In the genomic region with DNA sequence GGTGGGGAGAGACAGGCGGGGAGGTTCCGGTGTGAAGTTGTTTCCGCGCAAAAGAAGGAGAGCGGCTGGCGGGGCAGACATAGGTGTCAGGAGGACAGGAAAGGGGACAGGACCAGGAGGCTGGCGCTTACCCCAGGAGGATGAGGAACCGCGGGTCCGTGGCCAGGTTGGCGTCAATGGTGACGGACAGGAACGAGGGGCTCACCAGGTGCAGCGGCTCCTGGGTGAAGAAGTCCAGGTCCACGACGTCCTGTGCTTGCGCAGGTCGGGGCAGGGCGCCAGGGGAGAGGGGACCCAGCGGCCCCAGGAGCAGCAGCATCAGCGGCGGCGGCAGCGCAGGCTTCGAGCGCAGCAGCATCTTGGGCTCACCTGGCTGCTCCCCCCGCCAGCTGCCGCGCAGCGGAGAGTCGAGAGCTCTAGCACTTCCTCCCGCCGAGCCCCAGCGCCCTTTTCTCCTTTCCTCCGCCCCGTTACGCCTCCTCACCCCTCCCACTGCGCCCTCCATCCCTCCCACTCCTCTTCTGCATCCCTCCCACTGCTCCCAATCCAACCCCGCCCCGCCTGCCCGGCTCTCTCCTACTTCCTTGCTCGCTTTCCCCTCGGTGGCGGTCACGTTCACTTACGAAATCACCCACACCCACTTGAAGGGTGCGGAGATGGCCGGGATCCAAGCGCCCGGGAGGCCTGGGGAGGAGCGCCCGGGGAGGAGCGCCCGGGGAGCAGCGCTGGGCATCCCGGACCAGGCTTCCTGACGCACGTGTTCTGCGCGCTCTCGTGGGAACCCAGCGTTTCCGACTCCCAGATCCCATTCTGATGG, we compare ENCODE assay signal across 8 cellular contexts. TPM values are rescaled to one million over a fixed set of nuclear protein-coding genes. Genes with fewer than 3 reads are reported as not detected.
DNase-seq lines count a peak whose midpoint lies in the region; ATAC-seq and TF ChIP-seq lines count a peak whose summit lies in the region.

TSS of gene HPSE (minus strand) at position 424 of the 817 bp plus-strand sequence. CDS start at position 358, 66 bp downstream.

- DNase-seq in GM10266 (ENCODE audit: extremely low spot score) (peak; percentile 40), NCI-H1436 (lab: John Stamatoyannopoulos, UW) (peak; percentile 81), T-helper 2 cell (peak; percentile 39 to 80 (median 63)), astrocyte of the cerebellum (ENCODE audit: low read depth) (no peak)

- no peak for TF ChIP-seq CTCF in GM10266 (IDR thresholded peaks at IDR 0.05; ENCODE audit: control insufficient read depth, insufficient read depth, low read depth, missing control alignments)
- no peak for TF ChIP-seq CTCF in astrocyte of the cerebellum (IDR thresholded peaks at IDR 0.05; ENCODE audit: low read depth, low read length, missing control alignments)

- ATAC-seq in HG02678 (IDR thresholded peaks at IDR 0.05; ENCODE audit: unreplicated experiment) (peak; percentile 94), GM18520 (IDR thresholded peaks at IDR 0.05; ENCODE audit: unreplicated experiment) (no peak)

- H3K9me3 ChIP-seq in iPS-15b (ENCODE audit: control insufficient read depth, insufficient read depth, low read length): no peaks in the 10 kb centered on the region
- no peaks in the 10 kb centered on the region for H3K9me3 ChIP-seq in skeletal muscle satellite cell (replicated peaks; ENCODE audit: low read length)

- H3K27me3 ChIP-seq in iPS-15b (ENCODE audit: control insufficient read depth, insufficient read depth, low read length): peaks cover 47% of the 10 kb centered on the region
- H3K27me3 ChIP-seq in skeletal muscle satellite cell (ENCODE audit: control insufficient read depth, insufficient read depth, low read length): peaks cover 8% of the 10 kb centered on the region

- H3K4me2 ChIP-seq in skeletal muscle satellite cell (ENCODE audit: low read length): peak within 1 kb of the TSS; percentile 95

- H3K9ac ChIP-seq in iPS-15b (ENCODE audit: low read depth, low read length) (no peak within 1 kb of the TSS), skeletal muscle satellite cell (ENCODE audit: low read depth, low read length) (peak within 1 kb of the TSS; percentile 44)

- H3K4me3 ChIP-seq in astrocyte of the cerebellum (ENCODE audit: low read depth, low read length): peak within 1 kb of the TSS; percentile 56
- peak within 1 kb of the TSS; percentile 83 for H3K4me3 ChIP-seq in iPS-15b (ENCODE audit: low read depth, low read length)
- peak within 1 kb of the TSS; percentile 78 for H3K4me3 ChIP-seq in skeletal muscle satellite cell (ENCODE audit: low read length)

- H3K4me1 ChIP-seq in iPS-15b (ENCODE audit: control insufficient read depth, insufficient read depth, low read length) (peaks cover 3% of the 10 kb centered on the region), skeletal muscle satellite cell (ENCODE audit: control insufficient read depth, insufficient read depth, low read length) (peaks cover 6% of the 10 kb centered on the region)

- in situ Hi-C loops in astrocyte of the cerebellum (cut with HindIII; ENCODE audit: low sequenced_read_pairs): no loop called here

- H3K36me3 ChIP-seq in iPS-15b (ENCODE audit: control insufficient read depth, insufficient read depth, low read length): no peaks in the 10 kb centered on the region
- no peaks in the 10 kb centered on the region for H3K36me3 ChIP-seq in skeletal muscle satellite cell (ENCODE audit: insufficient read depth, low read length)

RNA-seq across cellular contexts. Expression of gene HPSE, which starts in this region (rescaled TPM):
- total RNA-seq in skeletal muscle satellite cell (2012; rRNA removed): 2.5 and 2.8 TPM in 2 replicates
